15 cellular contexts compared by ENCODE assay signal in genomic region chrX:144275403-144275802, GRCh38.
DNase-seq lines count a peak whose midpoint lies in the region; ATAC-seq lines count a peak whose summit lies in the region.
"Had no signal": no experiment of that assay in that cellular context is flagged by ENCODE, and none has a peak within 500 bp of the region (broad histone marks: within the 10 kb centered on the region; RNA-seq: fewer than 3 reads in every experiment).

No MANE protein-coding gene starts in this region.

- ATAC-seq in HG03135 (IDR thresholded peaks at IDR 0.05; ENCODE audit: unreplicated experiment) (no peak), HG02840 (IDR thresholded peaks at IDR 0.05; ENCODE audit: low FRiP score, unreplicated experiment) (no peak), HG02642 (IDR thresholded peaks at IDR 0.05; ENCODE audit: poor library complexity, unreplicated experiment) (no peak)
- ATAC-seq: A549, heart left ventricle had no signal

- DNase-seq in NCI-H82 (lab: John Stamatoyannopoulos, UW): peak; percentile 2
- no peak for DNase-seq in NCI-H82 treated with DMSO at 0.1 percent for 48 hours (lab: John Stamatoyannopoulos, UW; ENCODE audit: unreplicated experiment)
- peak; percentile 82 to 95 for DNase-seq in NCI-H524 (lab: John Stamatoyannopoulos, UW)
- DNase-seq in glomerular visceral epithelial cell (ENCODE audit: extremely low spot score): peak; percentile 29
- no peak for DNase-seq in activated naive CD4-positive, alpha-beta T cell (lab: John Stamatoyannopoulos, UW)
- DNase-seq: activated CD4-positive, alpha-beta memory T cell treated with anti-CD3 and anti-CD28 coated beads, Interleukin-2, amount 10 ng/mL, durations not matched to agents 7 days and 5 days; activated T-cell treated with anti-CD3 and anti-CD28 coated beads, Interleukin-2, amount 50 U/mL, for 48 hours; heart left ventricle; NCI-H526; ovary; RPMI8226 had no signal

Comparison
In these comparisons a context has a peak if more than half of its experiments do, and no peak if none do; other contexts are left out.
1. DNase-seq: peak in NCI-H82 (single experiment), NCI-H524 (2 of 2) and glomerular visceral epithelial cell (single experiment); none in NCI-H82 treated with DMSO at 0.1 percent for 48 hours (single experiment) and activated naive CD4-positive, alpha-beta T cell (0 of 4).